Comparison of ENCODE assay signal across 8 cellular contexts in the genomic region with DNA sequence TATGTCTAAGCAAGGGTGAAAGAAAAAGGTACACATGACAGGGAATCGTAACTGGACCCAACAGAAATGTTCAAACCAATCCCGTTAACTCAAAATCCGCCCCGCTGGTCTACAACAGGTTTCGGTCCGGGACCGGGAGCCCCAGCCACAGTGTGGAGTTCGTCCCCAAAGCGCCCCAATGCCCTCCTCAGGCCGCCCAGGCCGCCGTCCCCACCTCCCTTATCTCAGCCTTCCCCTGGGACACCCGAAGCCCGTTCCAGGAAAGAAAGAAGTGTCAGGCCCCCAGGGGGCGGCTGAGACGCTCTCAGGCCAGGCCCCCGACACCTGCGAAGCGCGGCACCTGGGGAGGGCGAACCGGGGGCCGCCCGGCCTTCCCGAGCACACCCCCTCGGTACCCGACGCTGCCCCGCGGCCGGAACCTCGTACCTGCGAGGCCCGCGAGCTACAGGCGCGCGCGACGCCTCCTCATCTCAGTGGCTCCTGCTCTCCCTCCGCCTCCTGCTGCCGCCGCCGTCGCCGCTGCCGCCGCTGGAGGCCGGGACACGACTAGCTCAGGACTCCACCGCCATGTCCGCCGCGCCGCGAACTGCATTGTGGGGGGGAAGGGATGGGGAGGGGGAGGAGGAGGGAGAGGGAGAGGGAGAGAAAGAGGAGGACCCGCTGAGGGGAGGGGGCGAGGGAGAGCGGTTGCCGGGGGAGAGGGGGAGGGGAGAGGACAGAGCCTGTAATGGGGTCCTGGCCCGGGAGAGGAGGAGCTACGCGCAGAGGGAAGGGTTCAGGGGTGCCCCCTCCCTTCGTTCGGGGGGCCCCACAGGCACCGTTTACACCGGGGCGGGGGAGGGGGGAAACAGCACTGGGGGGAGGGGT. TPM values are rescaled to one million over a fixed set of nuclear protein-coding genes. Genes with fewer than 3 reads are reported as not detected.
DNase-seq lines count a peak whose midpoint lies in the region; ATAC-seq and TF ChIP-seq lines count a peak whose summit lies in the region.

TUT4 (minus strand) TSS at position 588 of the 867 bp plus-strand sequence. CDS start 26,812 bp downstream, outside the sequence.

- DNase-seq in DMS153 (lab: John Stamatoyannopoulos, UW) = peak; percentile 78
- peak; percentile 33 for DNase-seq in LNCaP clone FGC (ENCODE audit: low read depth)
- peak; percentile 95 for DNase-seq in SJCRH30
- DNase-seq in activated naive CD4-positive, alpha-beta T cell treated with anti-CD3 and anti-CD28 coated beads for 36 hours = peak; percentile 88
- DNase-seq in globus pallidus (ENCODE audit: low spot score) = peak; percentile 81
- peak; percentile 24 for DNase-seq in non-pigmented ciliary epithelial cell (ENCODE audit: low read depth)

- peaks cover 31% of the 10 kb centered on the region for H3K4me1 Mint-ChIP-seq in activated naive CD4-positive, alpha-beta T cell treated with anti-CD3 and anti-CD28 coated beads for 36 hours (ENCODE audit: low read depth)

- H3K27ac Mint-ChIP-seq in activated naive CD4-positive, alpha-beta T cell treated with anti-CD3 and anti-CD28 coated beads for 36 hours = no peak within 1 kb of the TSS

- H3K4me3 ChIP-seq in LNCaP clone FGC (ENCODE audit: low read depth, low read length) = peak within 1 kb of the TSS; percentile 88
- peak within 1 kb of the TSS; percentile 98 for H3K4me3 ChIP-seq in SJCRH30

- TF ChIP-seq CTCF in LNCaP clone FGC (IDR thresholded peaks at IDR 0.05; ENCODE audit: control insufficient read depth, extremely low read depth, insufficient read depth) (no peak), subcutaneous adipose tissue (IDR thresholded peaks at IDR 0.05; ENCODE audit: low read depth) (no peak)

- CTCF ChIA-PET in activated naive CD4-positive, alpha-beta T cell treated with anti-CD3 and anti-CD28 coated beads for 36 hours (lab: Charles Lee) = interaction anchor here (1.3 kb wide), 1 partner anchor 129 kb away, joined by 4 read pairs; no protein-coding TSS in a partner anchor

- peaks cover 6% of the 10 kb centered on the region; the same call in 1 of the 2 replicates for H3K4me1 ChIP-seq in SJCRH30

- H3K27me3 ChIP-seq in SJCRH30 = no peaks in the 10 kb centered on the region

- peak; percentile 40 for ATAC-seq in GM21717 (IDR thresholded peaks at IDR 0.05; ENCODE audit: unreplicated experiment)

- intact Hi-C loops in activated naive CD4-positive, alpha-beta T cell treated with anti-CD3 and anti-CD28 coated beads for 36 hours (cut with micrococcal nuclease) = loop anchor here (1.0 to 5.0 kb wide), 11 partner anchors 50 to 1585 kb away; partner anchors contain the start of genes CC2D1B, GPX7, NRDC and ORC1

- H3K36me3 Mint-ChIP-seq in activated naive CD4-positive, alpha-beta T cell treated with anti-CD3 and anti-CD28 coated beads for 36 hours (ENCODE audit: low read depth) = no peaks in the 10 kb centered on the region

- no peaks in the 10 kb centered on the region for H3K36me3 ChIP-seq in SJCRH30

- peak within 1 kb of the TSS; percentile 50 for H3K4me3 Mint-ChIP-seq in activated naive CD4-positive, alpha-beta T cell treated with anti-CD3 and anti-CD28 coated beads for 36 hours

- no peaks in the 10 kb centered on the region for H3K9me3 ChIP-seq in SJCRH30 (replicated peaks)

- H3K27ac ChIP-seq in SJCRH30 = peak within 1 kb of the TSS; percentile 80

- H3K27me3 Mint-ChIP-seq in activated naive CD4-positive, alpha-beta T cell treated with anti-CD3 and anti-CD28 coated beads for 36 hours (ENCODE audit: low read depth) = no peaks in the 10 kb centered on the region

- no peaks in the 10 kb centered on the region for H3K9me3 Mint-ChIP-seq in activated naive CD4-positive, alpha-beta T cell treated with anti-CD3 and anti-CD28 coated beads for 36 hours

RNA-seq across cellular contexts. Expression of gene TUT4, which starts in this region (rescaled TPM):
- total RNA-seq in SJCRH30 (2014; rRNA removed; shearing (Covaris generic)) = 64.9 and 67.8 TPM in 2 replicates
- total RNA-seq in activated naive CD4-positive, alpha-beta T cell treated with anti-CD3 and anti-CD28 coated beads for 36 hours = 10 to 100 TPM; 48.1 to 51.2 TPM
- total RNA-seq in subcutaneous adipose tissue = 10 to 100 TPM; 37.1 to 52.2 (median 43.6) TPM

Comparison
In these comparisons a context has a peak if more than half of its experiments do, and no peak if none do; other contexts are left out.
1. Peak in every context shown above with its lines: DNase-seq, ATAC-seq, H3K4me3 ChIP-seq and H3K27ac ChIP-seq.
2. DNase-seq: peak in every context shown above with its lines; median percentile 95 in SJCRH30; 88 in activated naive CD4-positive, alpha-beta T cell treated with anti-CD3 and anti-CD28 coated beads for 36 hours; 81 in globus pallidus; 78 in DMS153; 33 in LNCaP clone FGC; 24 in non-pigmented ciliary epithelial cell.